In the genomic region with DNA sequence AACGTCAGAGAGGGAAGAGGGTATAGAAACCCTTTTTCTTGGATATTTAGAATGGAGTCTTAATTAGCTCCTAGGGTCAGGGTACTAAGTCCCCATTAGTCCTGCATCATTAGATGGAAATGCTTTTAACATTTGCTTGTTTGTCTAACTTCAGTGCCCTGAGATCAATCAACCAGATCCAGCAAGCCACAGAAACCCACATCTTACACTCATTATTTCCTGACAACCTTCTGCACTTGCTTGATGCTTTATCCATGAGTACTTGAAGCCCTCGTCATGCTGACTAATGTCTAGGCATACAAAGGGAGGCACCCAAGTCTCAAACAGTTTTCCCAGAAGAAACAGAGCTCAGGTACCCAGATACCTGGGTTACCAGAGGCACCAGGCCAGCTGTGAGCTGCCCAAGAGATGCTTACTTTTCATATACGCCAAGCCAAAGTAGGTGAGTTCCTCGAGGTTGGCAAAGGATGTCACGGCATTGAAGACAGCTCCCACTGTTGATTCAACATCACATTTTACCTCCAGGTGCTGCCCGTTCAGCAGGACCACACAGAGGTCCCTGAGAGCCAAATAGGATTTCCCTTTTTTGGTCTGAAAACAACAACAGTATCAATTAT, we compare ENCODE assay signal across 16 cellular contexts.
DNase-seq lines count a peak whose midpoint lies in the region; ATAC-seq and FAIRE-seq lines count a peak whose summit lies in the region.
"Had no signal": no experiment of that assay in that cellular context is flagged by ENCODE, and none has a peak within 500 bp of the region (broad histone marks: within the 10 kb centered on the region; RNA-seq: fewer than 3 reads in every experiment).

No MANE protein-coding gene starts in this region.

- ATAC-seq in HG02763 (IDR thresholded peaks at IDR 0.05; ENCODE audit: unreplicated experiment) (peak; percentile 63), HG03571 (IDR thresholded peaks at IDR 0.05; ENCODE audit: unreplicated experiment) (peak; percentile 62)
- no peak for ATAC-seq in stimulated activated naive CD8-positive, alpha-beta T cell treated with anti-CD3 and anti-CD28 coated beads, Interleukin-15, amount 100 ng/mL, for 72 hours
- ATAC-seq: foreskin keratinocyte, left lung, T-helper 17 cell had no signal

- peaks cover 14% of the 10 kb centered on the region for H3K27me3 Mint-ChIP-seq in stimulated activated naive CD8-positive, alpha-beta T cell treated with anti-CD3 and anti-CD28 coated beads, Interleukin-15, amount 100 ng/mL, for 72 hours
- H3K27me3 Mint-ChIP-seq: activated naive CD8-positive, alpha-beta T cell had no signal

- H3K27ac Mint-ChIP-seq in stimulated activated naive CD8-positive, alpha-beta T cell treated with anti-CD3 and anti-CD28 coated beads, Interleukin-15, amount 100 ng/mL, for 72 hours: no peak overlapping the region
- H3K27ac Mint-ChIP-seq: activated CD4-positive, alpha-beta memory T cell treated with anti-CD3 and anti-CD28 coated beads, Interleukin-2, amount 10 ng/mL, durations not matched to agents 7 days and 5 days; activated naive CD8-positive, alpha-beta T cell; neural progenitor cell; stimulated activated naive CD8-positive, alpha-beta T cell treated with anti-CD3 and anti-CD28 coated beads, Interleukin-15, Interleukin-2, amounts not matched to agents 100 ng/mL and 50 ng/mL, for 24 hours; T-helper 17 cell had no signal

- H3K4me1 Mint-ChIP-seq in stimulated activated naive CD8-positive, alpha-beta T cell treated with anti-CD3 and anti-CD28 coated beads, Interleukin-15, amount 100 ng/mL, for 72 hours: no peaks in the 10 kb centered on the region
- H3K4me1 Mint-ChIP-seq: activated CD4-positive, alpha-beta memory T cell treated with anti-CD3 and anti-CD28 coated beads, Interleukin-2, amount 10 ng/mL, durations not matched to agents 7 days and 5 days; T-helper 17 cell had no signal

- H3K4me3 Mint-ChIP-seq in stimulated activated naive CD8-positive, alpha-beta T cell treated with anti-CD3 and anti-CD28 coated beads, Interleukin-15, amount 100 ng/mL, for 72 hours: no peak overlapping the region
- H3K4me3 Mint-ChIP-seq: activated CD4-positive, alpha-beta memory T cell treated with anti-CD3 and anti-CD28 coated beads, Interleukin-2, amount 10 ng/mL, durations not matched to agents 7 days and 5 days; activated naive CD8-positive, alpha-beta T cell; neural progenitor cell; stimulated activated naive CD8-positive, alpha-beta T cell treated with anti-CD3 and anti-CD28 coated beads, Interleukin-15, Interleukin-2, amounts not matched to agents 100 ng/mL and 50 ng/mL, for 24 hours; T-helper 17 cell had no signal

- DNase-seq in DMS79 treated with DMSO at 0.1 percent for 48 hours (lab: John Stamatoyannopoulos, UW): peak; percentile 74
- DNase-seq in GM19239 (ENCODE audit: insufficient read length, low spot score): peak; percentile 14
- no peak for DNase-seq in stimulated activated CD8-positive, alpha-beta memory T cell treated with anti-CD3 and anti-CD28 coated beads, Interleukin-4, amount 100 ng/mL, for 48 hours
- no peak for DNase-seq in NAMALWA (ENCODE audit: low spot score)
- no peak for DNase-seq in activated naive CD4-positive, alpha-beta T cell (lab: John Stamatoyannopoulos, UW)
- DNase-seq in stimulated activated naive CD8-positive, alpha-beta T cell treated with anti-CD3 and anti-CD28 coated beads, Interleukin-15, amount 100 ng/mL, for 72 hours: no peak
- DNase-seq: activated CD4-positive, alpha-beta memory T cell treated with anti-CD3 and anti-CD28 coated beads, Interleukin-2, amount 10 ng/mL, durations not matched to agents 7 days and 5 days; left lung; stimulated activated CD4-positive, alpha-beta T cell treated with anti-CD3 and anti-CD28 coated beads, Interleukin-15, amount 100 ng/mL, for 24 hours; T-helper 17 cell had no signal

- peak; percentile 86 for FAIRE-seq in GM19239 (lab: Jason Lieb, UNC)

- no peaks in the 10 kb centered on the region for H3K9me3 Mint-ChIP-seq in stimulated activated naive CD8-positive, alpha-beta T cell treated with anti-CD3 and anti-CD28 coated beads, Interleukin-15, amount 100 ng/mL, for 72 hours
- H3K9me3 Mint-ChIP-seq: activated CD4-positive, alpha-beta memory T cell treated with anti-CD3 and anti-CD28 coated beads, Interleukin-2, amount 10 ng/mL, durations not matched to agents 7 days and 5 days; neural progenitor cell; stimulated activated naive CD8-positive, alpha-beta T cell treated with anti-CD3 and anti-CD28 coated beads, Interleukin-15, Interleukin-2, amounts not matched to agents 100 ng/mL and 50 ng/mL, for 24 hours had no signal

Comparison
In these comparisons a context has a peak if more than half of its experiments do, and no peak if none do; other contexts are left out.
1. DNase-seq: peak in DMS79 treated with DMSO at 0.1 percent for 48 hours (single experiment) and GM19239 (single experiment); none in stimulated activated CD8-positive, alpha-beta memory T cell treated with anti-CD3 and anti-CD28 coated beads, Interleukin-4, amount 100 ng/mL, for 48 hours (single experiment), NAMALWA (single experiment), activated naive CD4-positive, alpha-beta T cell (0 of 4) and stimulated activated naive CD8-positive, alpha-beta T cell treated with anti-CD3 and anti-CD28 coated beads, Interleukin-15, amount 100 ng/mL, for 72 hours (0 of 2).